8 cellular contexts compared by ENCODE assay signal in the genomic region with DNA sequence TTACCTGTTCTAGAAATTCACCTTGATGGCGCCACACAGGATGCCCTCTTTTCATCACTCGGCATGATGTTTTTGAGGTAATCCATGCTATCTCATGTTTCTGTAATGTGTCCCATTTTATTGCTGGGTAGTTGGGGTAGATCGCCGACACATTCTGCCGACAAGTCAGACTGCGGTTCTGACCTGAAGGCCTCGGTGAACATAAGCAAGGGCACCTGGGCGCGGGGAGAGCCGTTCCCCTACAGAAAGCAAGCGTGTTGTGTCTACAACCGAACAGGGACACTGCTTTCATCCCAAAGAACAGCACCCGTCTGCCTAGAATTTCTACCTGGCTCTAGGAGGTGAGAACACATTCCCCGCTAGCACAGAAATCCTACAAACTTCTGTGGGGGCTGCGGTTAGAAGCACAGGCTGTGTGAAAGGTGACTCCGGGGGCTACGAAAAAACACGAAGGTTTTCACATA.
DNase-seq lines count a peak whose midpoint lies in the region; ATAC-seq and TF ChIP-seq lines count a peak whose summit lies in the region.

No MANE protein-coding gene starts in this region.

- H3K4me1 ChIP-seq in BLaER1 = peaks cover 32% of the 10 kb centered on the region

- DNase-seq in LNCaP clone FGC (ENCODE audit: low read depth) (no peak), choroid plexus epithelial cell (ENCODE audit: low read depth) (no peak), naive B cell (no peak), iPS-NIHi7 (ENCODE audit: extremely low spot score) (no peak), GM19240 (ENCODE audit: insufficient read length, low spot score) (no peak)
- no peak for DNase-seq in activated effector memory CD4-positive, alpha-beta T cell treated with Interleukin-2 at 50 U/mL for 16 hours

- ATAC-seq in naive B cell (ENCODE audit: low read depth in 2 of 2) (no peak), HG02884 (IDR thresholded peaks at IDR 0.05; ENCODE audit: unreplicated experiment) (no peak)

- H3K9me3 ChIP-seq in BLaER1 = peaks cover 24% of the 10 kb centered on the region

- H3K9me3 Mint-ChIP-seq in naive B cell = no peaks in the 10 kb centered on the region

- H3K27ac Mint-ChIP-seq in naive B cell = peak overlapping the region; percentile 99 to 100 (median 100)

- H3K27me3 Mint-ChIP-seq in naive B cell = peaks cover 0 to 13% (median 11%) of the 10 kb centered on the region in 3 donors

- peak overlapping the region; percentile 76 for H3K4me3 ChIP-seq in BLaER1
- peak overlapping the region; percentile 58 for H3K4me3 ChIP-seq in LNCaP clone FGC (ENCODE audit: low read depth, low read length)
- H3K4me3 ChIP-seq in choroid plexus epithelial cell (ENCODE audit: low read depth, low read length) = peak overlapping the region; percentile 68

- H3K4me3 Mint-ChIP-seq in naive B cell = peak overlapping the region; percentile 85 to 99 (median 96)

- no peaks in the 10 kb centered on the region for H4K20me1 ChIP-seq in BLaER1

- TF ChIP-seq CTCF in LNCaP clone FGC (IDR thresholded peaks at IDR 0.05; ENCODE audit: control insufficient read depth, extremely low read depth, insufficient read depth) = no peak
- TF ChIP-seq CTCF in choroid plexus epithelial cell (conservative IDR thresholded peaks at IDR 0.05; ENCODE audit: low read depth, low read length) = no peak

- H3K9ac ChIP-seq in BLaER1 = peak overlapping the region; percentile 88

- H3K27me3 ChIP-seq in BLaER1 = no peaks in the 10 kb centered on the region

- H3K4me1 Mint-ChIP-seq in naive B cell = peaks cover 26 to 35% (median 32%) of the 10 kb centered on the region in 3 donors

- no peaks in the 10 kb centered on the region for H3K36me3 Mint-ChIP-seq in naive B cell

- peak overlapping the region; percentile 89 for H3K4me2 ChIP-seq in BLaER1

- H3K36me3 ChIP-seq in BLaER1 = no peaks in the 10 kb centered on the region

- H3K27ac ChIP-seq in BLaER1 = peak overlapping the region; percentile 90
